Comparison of ENCODE assay signal across 13 cellular contexts in genomic region chr5:53893626-53894025, GRCh38.
A peak's percentile ranks its signal among the peaks of the same experiment; 100 is the strongest.
DNase-seq lines count a peak whose midpoint lies in the region; ATAC-seq, FAIRE-seq and TF ChIP-seq lines count a peak whose summit lies in the region.
"Had no signal": no experiment of that assay in that cellular context is flagged by ENCODE, and none has a peak within 500 bp of the region (broad histone marks: within the 10 kb centered on the region; RNA-seq: fewer than 3 reads in every experiment).

No MANE protein-coding gene starts in this region.

- no peak overlapping the region for H3K4me3 ChIP-seq in left ventricle myocardium inferior
- no peak overlapping the region for H3K4me3 ChIP-seq in small intestine (ENCODE audit: low read depth in 1 of 2, low read length in 2 of 2)
- H3K4me3 ChIP-seq: A549 had no signal

- H3K27me3 ChIP-seq in left ventricle myocardium inferior (ENCODE audit: low read depth) = no peaks in the 10 kb centered on the region
- no peaks in the 10 kb centered on the region for H3K27me3 ChIP-seq in small intestine (ENCODE audit: control insufficient read depth in 2 of 2, insufficient read depth in 2 of 2, low read length in 2 of 2)
- H3K27me3 ChIP-seq: BE2C had no signal

- intact Hi-C loops in left ventricle myocardium inferior (cut with micrococcal nuclease) = no loop called here

- no peak overlapping the region for H3K4me3 Mint-ChIP-seq in activated CD8-positive, alpha-beta T cell treated with anti-CD3 and anti-CD28 coated beads, Interleukin-2, amount 10 ng/mL, durations not matched to agents 7 days and 5 days
- H3K4me3 Mint-ChIP-seq: CD4-positive, alpha-beta memory T cell; HFFc6 had no signal

- CTCF ChIA-PET in activated CD8-positive, alpha-beta T cell treated with anti-CD3 and anti-CD28 coated beads, Interleukin-2, amount 10 ng/mL, durations not matched to agents 7 days and 5 days (lab: Charles Lee) = no interaction called here

- POLR2A ChIA-PET in activated CD8-positive, alpha-beta T cell treated with anti-CD3 and anti-CD28 coated beads, Interleukin-2, amount 10 ng/mL, durations not matched to agents 7 days and 5 days (lab: Charles Lee) = no interaction called here

- TF ChIP-seq CTCF in left ventricle myocardium inferior (IDR thresholded peaks at IDR 0.05; ENCODE audit: borderline replicate concordance) = no peak

- H3K36me3 Mint-ChIP-seq in activated CD8-positive, alpha-beta T cell treated with anti-CD3 and anti-CD28 coated beads, Interleukin-2, amount 10 ng/mL, durations not matched to agents 7 days and 5 days (ENCODE audit: low read depth) = no peaks in the 10 kb centered on the region

- WGBS in small intestine, 3 donors = 74 to 84% (median 80%) methylated on average over 1 of the region's 1 CpG

- H3K9me3 ChIP-seq in left ventricle myocardium inferior (replicated peaks) (no peaks in the 10 kb centered on the region), small intestine (ENCODE audit: control insufficient read depth, low read depth) (no peaks in the 10 kb centered on the region)
- H3K9me3 ChIP-seq: A549, BE2C had no signal

- no peak overlapping the region for H3K27ac Mint-ChIP-seq in activated CD8-positive, alpha-beta T cell treated with anti-CD3 and anti-CD28 coated beads, Interleukin-2, amount 10 ng/mL, durations not matched to agents 7 days and 5 days
- H3K27ac Mint-ChIP-seq: CD4-positive, alpha-beta memory T cell; HFFc6 had no signal

- peaks cover 17% of the 10 kb centered on the region for H3K4me1 ChIP-seq in left ventricle myocardium inferior
- no peaks in the 10 kb centered on the region for H3K4me1 ChIP-seq in small intestine (ENCODE audit: control insufficient read depth in 2 of 2, insufficient read depth in 1 of 2, low read depth in 1 of 2, low read length in 1 of 2)
- H3K4me1 ChIP-seq: A549, BE2C had no signal

- no peak for ATAC-seq in activated CD8-positive, alpha-beta T cell treated with anti-CD3 and anti-CD28 coated beads, Interleukin-2, amount 10 ng/mL, durations not matched to agents 7 days and 5 days
- ATAC-seq: A549 had no signal

- H3K27ac ChIP-seq in left ventricle myocardium inferior (replicated peaks) (peak overlapping the region; percentile 51), small intestine (ENCODE audit: low read depth in 1 of 2, low read length in 1 of 2) (no peak overlapping the region)
- H3K27ac ChIP-seq: A549, C4-2B had no signal

- H3K36me3 ChIP-seq in left ventricle myocardium inferior = no peaks in the 10 kb centered on the region
- H3K36me3 ChIP-seq in small intestine (ENCODE audit: control insufficient read depth in 2 of 2, insufficient read depth in 2 of 2, low read length in 2 of 2) = no peaks in the 10 kb centered on the region
- H3K36me3 ChIP-seq: BE2C had no signal

- H3K9me3 Mint-ChIP-seq in activated CD8-positive, alpha-beta T cell treated with anti-CD3 and anti-CD28 coated beads, Interleukin-2, amount 10 ng/mL, durations not matched to agents 7 days and 5 days (ENCODE audit: insufficient read depth) = no peaks in the 10 kb centered on the region
- H3K9me3 Mint-ChIP-seq: CD4-positive, alpha-beta memory T cell; HFFc6 had no signal

- no peaks in the 10 kb centered on the region for H3K27me3 Mint-ChIP-seq in activated CD8-positive, alpha-beta T cell treated with anti-CD3 and anti-CD28 coated beads, Interleukin-2, amount 10 ng/mL, durations not matched to agents 7 days and 5 days (ENCODE audit: low read depth)
- H3K27me3 Mint-ChIP-seq: CD4-positive, alpha-beta memory T cell had no signal

- peaks cover 3% of the 10 kb centered on the region for H3K4me1 Mint-ChIP-seq in activated CD8-positive, alpha-beta T cell treated with anti-CD3 and anti-CD28 coated beads, Interleukin-2, amount 10 ng/mL, durations not matched to agents 7 days and 5 days (ENCODE audit: low read depth)
- H3K4me1 Mint-ChIP-seq: CD4-positive, alpha-beta memory T cell had no signal

- peak; percentile 25 for DNase-seq in NCI-H2171 treated with DMSO at 0.1 percent for 48 hours (lab: John Stamatoyannopoulos, UW)
- no peak for DNase-seq in NCI-H2171 (lab: John Stamatoyannopoulos, UW)
- DNase-seq in DMS79 (lab: John Stamatoyannopoulos, UW) = peak; percentile 6
- peak; percentile 34 for DNase-seq in DMS79 treated with DMSO at 0.1 percent for 48 hours (lab: John Stamatoyannopoulos, UW)
- DNase-seq in left ventricle myocardium inferior = no peak
- DNase-seq in activated CD8-positive, alpha-beta T cell treated with anti-CD3 and anti-CD28 coated beads, Interleukin-2, amount 10 ng/mL, durations not matched to agents 7 days and 5 days = no peak
- no peak for DNase-seq in small intestine
- DNase-seq: BE2C; CD4-positive, alpha-beta memory T cell; HCEC 1CT; HFFc6 had no signal

- FAIRE-seq in small intestine (lab: Jason Lieb, UNC) = no peak
- FAIRE-seq: A549 had no signal

Comparison
In these comparisons a context has a peak if more than half of its experiments do, and no peak if none do; other contexts are left out.
1. DNase-seq: peak in NCI-H2171 treated with DMSO at 0.1 percent for 48 hours (single experiment), DMS79 (single experiment) and DMS79 treated with DMSO at 0.1 percent for 48 hours (single experiment); none in NCI-H2171 (single experiment), left ventricle myocardium inferior (single experiment), activated CD8-positive, alpha-beta T cell treated with anti-CD3 and anti-CD28 coated beads, Interleukin-2, amount 10 ng/mL, durations not matched to agents 7 days and 5 days (single experiment) and small intestine (single experiment).